In the genomic region with DNA sequence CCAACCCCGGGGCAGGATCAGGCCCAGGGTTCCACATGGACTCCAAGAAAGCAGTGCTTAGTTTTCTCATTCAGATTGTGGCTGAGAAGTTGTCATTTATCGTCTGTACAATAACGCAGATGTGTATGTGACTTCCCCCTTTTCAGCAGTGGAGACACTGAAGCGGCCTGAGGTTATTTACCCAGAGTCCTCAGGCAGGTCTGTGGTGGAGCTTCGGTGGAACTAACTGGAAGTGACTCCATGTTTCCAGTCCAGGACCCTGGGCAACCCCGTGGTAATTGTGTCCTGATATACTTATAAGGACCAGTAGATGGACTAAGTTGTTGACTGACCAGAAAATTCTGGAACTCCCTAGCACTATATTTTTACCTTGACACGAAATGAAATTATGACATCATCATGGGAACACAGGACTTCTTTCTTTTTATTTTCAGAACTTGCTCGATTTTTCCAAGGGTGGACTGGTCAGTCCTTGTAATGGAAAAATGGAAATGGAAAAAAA, we compare ENCODE assay signal across 10 cellular contexts. TPM values are rescaled to one million over a fixed set of nuclear protein-coding genes. Genes with fewer than 3 reads are reported as not detected.
DNase-seq lines count a peak whose midpoint lies in the region; TF ChIP-seq lines count a peak whose summit lies in the region.
"Had no signal": no experiment of that assay in that cellular context is flagged by ENCODE, and none has a peak within 500 bp of the region (broad histone marks: within the 10 kb centered on the region; RNA-seq: fewer than 3 reads in every experiment).

No MANE protein-coding gene starts in this region.

- no peak overlapping the region for H3K9ac ChIP-seq in neural progenitor cell

- intact Hi-C loops in left ventricle myocardium inferior (cut with micrococcal nuclease) = no loop called here

- H4K20me1 ChIP-seq in neural progenitor cell (ENCODE audit: low read depth) = peaks cover 37% of the 10 kb centered on the region

- TF ChIP-seq EP300 in tibial nerve (IDR thresholded peaks at IDR 0.05) = peak in 1 of 2 donors; percentile 19

- H3K27me3 Mint-ChIP-seq in activated CD4-positive, alpha-beta memory T cell treated with anti-CD3 and anti-CD28 coated beads, Interleukin-2, amount 10 ng/mL, durations not matched to agents 7 days and 5 days = peaks cover 3% of the 10 kb centered on the region
- peaks cover 10% of the 10 kb centered on the region for H3K27me3 Mint-ChIP-seq in neural progenitor cell (ENCODE audit: insufficient read depth, low read depth)

- POLR2A ChIA-PET in activated CD4-positive, alpha-beta memory T cell treated with anti-CD3 and anti-CD28 coated beads, Interleukin-2, amount 10 ng/mL, durations not matched to agents 7 days and 5 days (lab: Charles Lee) = interaction anchor here (0.9 to 10.2 kb wide), 8 partner anchors 8 to 72 kb away, joined by 3 to 374 read pairs (median 16); partner anchors contain the start of gene MR1

- H3K27me3 ChIP-seq in neural progenitor cell = peaks cover 20% of the 10 kb centered on the region
- no peaks in the 10 kb centered on the region for H3K27me3 ChIP-seq in tibial nerve
- H3K27me3 ChIP-seq in left ventricle myocardium inferior (ENCODE audit: low read depth) = no peaks in the 10 kb centered on the region

- DNase-seq in M059J (ENCODE audit: low read depth) (peak; percentile 68), neural progenitor cell (ENCODE audit: low spot score) (no peak), tibial nerve (ENCODE audit: low spot score in 2 of 2) (no peak), left ventricle myocardium inferior (no peak), NCI-H146 treated with DMSO at 0.1 percent for 48 hours (lab: John Stamatoyannopoulos, UW; ENCODE audit: unreplicated experiment) (no peak), NCI-H82 treated with DMSO at 0.1 percent for 48 hours (lab: John Stamatoyannopoulos, UW; ENCODE audit: unreplicated experiment) (no peak)
- DNase-seq in activated CD4-positive, alpha-beta memory T cell treated with anti-CD3 and anti-CD28 coated beads, Interleukin-2, amount 10 ng/mL, durations not matched to agents 7 days and 5 days = no peak
- DNase-seq: NCI-H2107, nucleus accumbens had no signal

- CTCF ChIA-PET in activated CD4-positive, alpha-beta memory T cell treated with anti-CD3 and anti-CD28 coated beads, Interleukin-2, amount 10 ng/mL, durations not matched to agents 7 days and 5 days (lab: Charles Lee) = interaction anchor here (1.1 to 6.0 kb wide), 3 partner anchors 18 to 61 kb away, joined by 4 to 97 read pairs (median 6); no protein-coding TSS in a partner anchor

- no peak for TF ChIP-seq POLR2A in tibial nerve (IDR thresholded peaks at IDR 0.05)

- H3K79me2 ChIP-seq in neural progenitor cell (ENCODE audit: low read depth) = peaks cover 36% of the 10 kb centered on the region

- H3K9me3 ChIP-seq in neural progenitor cell (ENCODE audit: low read depth) (no peaks in the 10 kb centered on the region), tibial nerve (no peaks in the 10 kb centered on the region), left ventricle myocardium inferior (replicated peaks) (no peaks in the 10 kb centered on the region)

- H3K4me1 ChIP-seq in neural progenitor cell (peaks cover 17% of the 10 kb centered on the region), tibial nerve (peaks cover 0 to 36% (median 8%) of the 10 kb centered on the region in 4 donors), left ventricle myocardium inferior (peaks cover 48% of the 10 kb centered on the region)

- H3K36me3 Mint-ChIP-seq in activated CD4-positive, alpha-beta memory T cell treated with anti-CD3 and anti-CD28 coated beads, Interleukin-2, amount 10 ng/mL, durations not matched to agents 7 days and 5 days (ENCODE audit: low read depth) = peaks cover 31% of the 10 kb centered on the region
- peaks cover 7% of the 10 kb centered on the region for H3K36me3 Mint-ChIP-seq in neural progenitor cell

- H3K9me3 Mint-ChIP-seq in activated CD4-positive, alpha-beta memory T cell treated with anti-CD3 and anti-CD28 coated beads, Interleukin-2, amount 10 ng/mL, durations not matched to agents 7 days and 5 days = no peaks in the 10 kb centered on the region
- no peaks in the 10 kb centered on the region for H3K9me3 Mint-ChIP-seq in neural progenitor cell

- H3F3A ChIP-seq in neural progenitor cell (ENCODE audit: low read depth) = peaks cover 6% of the 10 kb centered on the region

- WGBS in tibial nerve, 2 donors = 70 to 76% methylated on average over 8 of the region's 8 CpGs

- H3K27ac ChIP-seq in neural progenitor cell (no peak overlapping the region), tibial nerve (peak overlapping the region in 1 of 4 donors; percentile 88), left ventricle myocardium inferior (replicated peaks) (no peak overlapping the region)

- TF ChIP-seq CTCF in neural progenitor cell (IDR thresholded peaks at IDR 0.05) (no peak), tibial nerve (IDR thresholded peaks at IDR 0.05) (no peak), left ventricle myocardium inferior (IDR thresholded peaks at IDR 0.05; ENCODE audit: borderline replicate concordance) (no peak)

- H3K4me3 ChIP-seq in GM08714 (ENCODE audit: low read length) = peak overlapping the region; percentile 45
- H3K4me3 ChIP-seq in neural progenitor cell = no peak overlapping the region
- H3K4me3 ChIP-seq in tibial nerve = no peak overlapping the region
- H3K4me3 ChIP-seq in left ventricle myocardium inferior = no peak overlapping the region

- H3K27ac Mint-ChIP-seq in activated CD4-positive, alpha-beta memory T cell treated with anti-CD3 and anti-CD28 coated beads, Interleukin-2, amount 10 ng/mL, durations not matched to agents 7 days and 5 days = no peak overlapping the region
- no peak overlapping the region for H3K27ac Mint-ChIP-seq in neural progenitor cell

- H2AFZ ChIP-seq in neural progenitor cell (replicated peaks) = no peak overlapping the region

- no peak overlapping the region for H3K4me2 ChIP-seq in neural progenitor cell

- peaks cover 48% of the 10 kb centered on the region for H3K4me1 Mint-ChIP-seq in activated CD4-positive, alpha-beta memory T cell treated with anti-CD3 and anti-CD28 coated beads, Interleukin-2, amount 10 ng/mL, durations not matched to agents 7 days and 5 days
- H3K4me1 Mint-ChIP-seq in neural progenitor cell = peaks cover 34% of the 10 kb centered on the region

- H3K36me3 ChIP-seq in neural progenitor cell (no peaks in the 10 kb centered on the region), tibial nerve (no peaks in the 10 kb centered on the region), left ventricle myocardium inferior (peaks cover 3% of the 10 kb centered on the region)

- peak overlapping the region; percentile 95 for H3K4me3 Mint-ChIP-seq in activated CD4-positive, alpha-beta memory T cell treated with anti-CD3 and anti-CD28 coated beads, Interleukin-2, amount 10 ng/mL, durations not matched to agents 7 days and 5 days
- peak overlapping the region; percentile 99 for H3K4me3 Mint-ChIP-seq in neural progenitor cell

RNA-seq across cellular contexts. Expression of gene IER5, which starts 1.0 kb away (rescaled TPM):
- total RNA-seq in M059J (2014; rRNA removed; shearing (Covaris generic)) = 25.6 and 28.0 TPM in 2 replicates
- 10 to 100 TPM; 41.6 to 43.9 TPM for total RNA-seq in activated CD4-positive, alpha-beta memory T cell treated with anti-CD3 and anti-CD28 coated beads, Interleukin-2, amount 10 ng/mL, durations not matched to agents 7 days and 5 days
- 8.0 and 15.3 TPM in 2 replicates for total RNA-seq in neural progenitor cell (ENCODE audit: low replicate concordance)
- 10 to 100 TPM in 3 of 4 donors, 1 to 10 TPM in 1; 8.1 to 16.3 (median 13.1) TPM for total RNA-seq in tibial nerve
- total RNA-seq in left ventricle myocardium inferior = 22.1 TPM

RNA-seq across cellular contexts. Expression of gene MR1, which starts 53.7 kb away (rescaled TPM):
- total RNA-seq in M059J (2014; rRNA removed; shearing (Covaris generic)) = 42.5 and 47.5 TPM in 2 replicates
- 10 to 100 TPM; 36.4 to 36.5 TPM for total RNA-seq in activated CD4-positive, alpha-beta memory T cell treated with anti-CD3 and anti-CD28 coated beads, Interleukin-2, amount 10 ng/mL, durations not matched to agents 7 days and 5 days
- total RNA-seq in neural progenitor cell (ENCODE audit: low replicate concordance) (0.03 TPM in 1 of 2 replicates, not detected in the other), tibial nerve (10 to 100 TPM in 3 of 4 donors, 1 to 10 TPM in 1; 9.2 to 26.2 (median 10.9) TPM), left ventricle myocardium inferior (4.8 TPM)
